In the genomic region with DNA sequence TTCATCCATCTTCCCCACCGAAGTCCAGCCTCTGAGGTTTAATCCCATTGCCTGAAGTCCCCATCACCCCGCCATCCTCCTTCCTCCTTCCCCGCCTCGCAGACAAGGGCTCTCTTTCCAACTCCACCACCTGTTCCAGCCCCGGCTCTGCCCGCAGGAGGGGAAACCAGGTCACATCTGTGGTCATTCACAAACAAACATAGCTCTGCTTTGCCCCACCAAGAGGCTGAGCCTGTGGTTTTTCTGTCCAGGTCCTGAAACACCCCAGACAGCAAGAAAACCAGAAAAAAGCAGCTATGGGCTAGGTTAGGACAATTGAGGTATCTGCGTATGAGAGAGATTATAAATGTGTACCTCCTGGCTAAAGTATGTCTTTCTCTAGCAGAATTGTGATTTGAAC, we compare ENCODE assay signal across 21 cellular contexts.
DNase-seq lines count a peak whose midpoint lies in the region; ATAC-seq and TF ChIP-seq lines count a peak whose summit lies in the region.
"Had no signal": no experiment of that assay in that cellular context is flagged by ENCODE, and none has a peak within 500 bp of the region (broad histone marks: within the 10 kb centered on the region; RNA-seq: fewer than 3 reads in every experiment).

No MANE protein-coding gene starts in this region.

- H3K4me2 ChIP-seq in osteoblast (ENCODE audit: insufficient read depth, low read length) = no peak overlapping the region
- H3K4me2 ChIP-seq: PC-9 had no signal

- H3K36me3 Mint-ChIP-seq in brain = no peaks in the 10 kb centered on the region
- no peaks in the 10 kb centered on the region for H3K36me3 Mint-ChIP-seq in activated naive CD4-positive, alpha-beta T cell treated with anti-CD3 and anti-CD28 coated beads, Interleukin-2, amount 10 ng/mL, durations not matched to agents 7 days and 5 days
- no peaks in the 10 kb centered on the region for H3K36me3 Mint-ChIP-seq in natural killer cell treated with Interleukin-12 subunit alpha and Interleukin-12 subunit beta and Interleukin-15 and Interleukin-18, amount 100 ng/mL, for 72 hours
- H3K36me3 Mint-ChIP-seq: activated naive CD8-positive, alpha-beta T cell; CD4-positive, CD25-positive, alpha-beta regulatory T cell had no signal

- no peaks in the 10 kb centered on the region for H3K9me3 Mint-ChIP-seq in brain
- H3K9me3 Mint-ChIP-seq in activated naive CD4-positive, alpha-beta T cell treated with anti-CD3 and anti-CD28 coated beads, Interleukin-2, amount 10 ng/mL, durations not matched to agents 7 days and 5 days = no peaks in the 10 kb centered on the region
- H3K9me3 Mint-ChIP-seq in natural killer cell treated with Interleukin-12 subunit alpha and Interleukin-12 subunit beta and Interleukin-15 and Interleukin-18, amount 100 ng/mL, for 72 hours = no peaks in the 10 kb centered on the region
- H3K9me3 Mint-ChIP-seq: HFFc6 had no signal

- H3K27me3 ChIP-seq in osteoblast (ENCODE audit: insufficient read depth, low read length) = no peaks in the 10 kb centered on the region

- CTCF ChIA-PET in activated naive CD4-positive, alpha-beta T cell treated with anti-CD3 and anti-CD28 coated beads, Interleukin-2, amount 10 ng/mL, durations not matched to agents 7 days and 5 days (lab: Charles Lee) = no interaction called here

- H3K79me2 ChIP-seq in osteoblast (ENCODE audit: insufficient read depth, low read length) = peaks cover 84% of the 10 kb centered on the region

- H3K4me1 ChIP-seq in osteoblast (ENCODE audit: insufficient read depth, low read length) = peaks cover 12% of the 10 kb centered on the region

- no peak for TF ChIP-seq CTCF in brain (conservative IDR thresholded peaks at IDR 0.05)
- TF ChIP-seq CTCF in osteoblast (IDR thresholded peaks at IDR 0.05; ENCODE audit: extremely low read depth, low read depth, low read length) = no peak

- ATAC-seq in HG03439 (IDR thresholded peaks at IDR 0.05; ENCODE audit: unreplicated experiment) = no peak
- ATAC-seq in natural killer cell treated with Interleukin-12 subunit alpha and Interleukin-12 subunit beta and Interleukin-15 and Interleukin-18, amount 100 ng/mL, for 72 hours = no peak

- H2AFZ ChIP-seq in osteoblast (ENCODE audit: low read length) = no peak overlapping the region
- H2AFZ ChIP-seq: PC-9 had no signal

- H3K4me3 Mint-ChIP-seq in brain = no peak overlapping the region
- H3K4me3 Mint-ChIP-seq in activated naive CD4-positive, alpha-beta T cell treated with anti-CD3 and anti-CD28 coated beads, Interleukin-2, amount 10 ng/mL, durations not matched to agents 7 days and 5 days = no peak overlapping the region
- H3K4me3 Mint-ChIP-seq in natural killer cell treated with Interleukin-12 subunit alpha and Interleukin-12 subunit beta and Interleukin-15 and Interleukin-18, amount 100 ng/mL, for 72 hours = no peak overlapping the region
- H3K4me3 Mint-ChIP-seq: activated naive CD8-positive, alpha-beta T cell; CD4-positive, CD25-positive, alpha-beta regulatory T cell; HFFc6 had no signal

- no peaks in the 10 kb centered on the region for H3K27me3 Mint-ChIP-seq in brain
- peaks cover 12% of the 10 kb centered on the region for H3K27me3 Mint-ChIP-seq in activated naive CD4-positive, alpha-beta T cell treated with anti-CD3 and anti-CD28 coated beads, Interleukin-2, amount 10 ng/mL, durations not matched to agents 7 days and 5 days
- peaks cover 11 to 17% of the 10 kb centered on the region in 2 donors for H3K27me3 Mint-ChIP-seq in natural killer cell treated with Interleukin-12 subunit alpha and Interleukin-12 subunit beta and Interleukin-15 and Interleukin-18, amount 100 ng/mL, for 72 hours
- H3K27me3 Mint-ChIP-seq: CD4-positive, CD25-positive, alpha-beta regulatory T cell had no signal

- H4K20me1 ChIP-seq in osteoblast (ENCODE audit: insufficient read depth, low read length) = peaks cover 45% of the 10 kb centered on the region

- H3K36me3 ChIP-seq in osteoblast (ENCODE audit: insufficient read depth, low read length) = no peaks in the 10 kb centered on the region

- H3K4me1 Mint-ChIP-seq in brain = peaks cover 89% of the 10 kb centered on the region
- no peaks in the 10 kb centered on the region for H3K4me1 Mint-ChIP-seq in activated naive CD4-positive, alpha-beta T cell treated with anti-CD3 and anti-CD28 coated beads, Interleukin-2, amount 10 ng/mL, durations not matched to agents 7 days and 5 days
- no peaks in the 10 kb centered on the region for H3K4me1 Mint-ChIP-seq in natural killer cell treated with Interleukin-12 subunit alpha and Interleukin-12 subunit beta and Interleukin-15 and Interleukin-18, amount 100 ng/mL, for 72 hours (ENCODE audit: low read depth in 2 of 2)
- H3K4me1 Mint-ChIP-seq: CD4-positive, CD25-positive, alpha-beta regulatory T cell had no signal

- in situ Hi-C loops in G401 (cut with HindIII; ENCODE audit: low sequenced_read_pairs) = no loop called here

- no peaks in the 10 kb centered on the region for H3K9me3 ChIP-seq in osteoblast (ENCODE audit: low read depth, low read length)

- DNase-seq in G401 (ENCODE audit: low spot score) (peak; percentile 53), NCI-H69 (lab: John Stamatoyannopoulos, UW) (peak; percentile 42), osteoblast (ENCODE audit: insufficient read length, low spot score, missing footprints) (peak; percentile 80), NCI-H526 (lab: John Stamatoyannopoulos, UW) (no peak)
- no peak for DNase-seq in activated naive CD4-positive, alpha-beta T cell treated with anti-CD3 and anti-CD28 coated beads, Interleukin-2, amount 10 ng/mL, durations not matched to agents 7 days and 5 days
- no peak for DNase-seq in natural killer cell treated with Interleukin-12 subunit alpha and Interleukin-12 subunit beta and Interleukin-15 and Interleukin-18, amount 100 ng/mL, for 72 hours (ENCODE audit: low spot score)
- DNase-seq: activated CD4-positive, alpha-beta T cell treated with anti-CD3 and anti-CD28 coated beads, Interleukin-2, amount 50 U/mL, for 1 hour; CD4-positive, CD25-positive, alpha-beta regulatory T cell; cortex of kidney; GDM1; glutamatergic neuron; HFFc6; Karpas-422; mesendoderm; NCI-H1048; PC-9; T-helper 2 cell had no signal

- H3K4me3 ChIP-seq in osteoblast (ENCODE audit: insufficient read depth, low read length) = no peak overlapping the region
- H3K4me3 ChIP-seq: PC-9 had no signal

- peak overlapping the region in 4 of 5 experiments; percentile 71 to 94 (median 84) for H3K27ac Mint-ChIP-seq in brain
- no peak overlapping the region for H3K27ac Mint-ChIP-seq in activated naive CD4-positive, alpha-beta T cell treated with anti-CD3 and anti-CD28 coated beads, Interleukin-2, amount 10 ng/mL, durations not matched to agents 7 days and 5 days
- H3K27ac Mint-ChIP-seq in natural killer cell treated with Interleukin-12 subunit alpha and Interleukin-12 subunit beta and Interleukin-15 and Interleukin-18, amount 100 ng/mL, for 72 hours = no peak overlapping the region
- H3K27ac Mint-ChIP-seq: activated naive CD8-positive, alpha-beta T cell; CD4-positive, CD25-positive, alpha-beta regulatory T cell; HFFc6; progenitor cell of endocrine pancreas had no signal

- H3K27ac ChIP-seq in osteoblast (ENCODE audit: low read depth, low read length) = no peak overlapping the region
- H3K27ac ChIP-seq: PC-9 had no signal

Comparison
In these comparisons a context has a peak if more than half of its experiments do, and no peak if none do; other contexts are left out.
1. DNase-seq: peak in G401 (single experiment), NCI-H69 (single experiment) and osteoblast (single experiment); none in activated naive CD4-positive, alpha-beta T cell treated with anti-CD3 and anti-CD28 coated beads, Interleukin-2, amount 10 ng/mL, durations not matched to agents 7 days and 5 days (single experiment), NCI-H526 (0 of 2) and natural killer cell treated with Interleukin-12 subunit alpha and Interleukin-12 subunit beta and Interleukin-15 and Interleukin-18, amount 100 ng/mL, for 72 hours (single experiment).
2. H3K27ac Mint-ChIP-seq: peak in brain (4 of 5); none in activated naive CD4-positive, alpha-beta T cell treated with anti-CD3 and anti-CD28 coated beads, Interleukin-2, amount 10 ng/mL, durations not matched to agents 7 days and 5 days (single experiment) and natural killer cell treated with Interleukin-12 subunit alpha and Interleukin-12 subunit beta and Interleukin-15 and Interleukin-18, amount 100 ng/mL, for 72 hours (0 of 2).